In the genomic region with DNA sequence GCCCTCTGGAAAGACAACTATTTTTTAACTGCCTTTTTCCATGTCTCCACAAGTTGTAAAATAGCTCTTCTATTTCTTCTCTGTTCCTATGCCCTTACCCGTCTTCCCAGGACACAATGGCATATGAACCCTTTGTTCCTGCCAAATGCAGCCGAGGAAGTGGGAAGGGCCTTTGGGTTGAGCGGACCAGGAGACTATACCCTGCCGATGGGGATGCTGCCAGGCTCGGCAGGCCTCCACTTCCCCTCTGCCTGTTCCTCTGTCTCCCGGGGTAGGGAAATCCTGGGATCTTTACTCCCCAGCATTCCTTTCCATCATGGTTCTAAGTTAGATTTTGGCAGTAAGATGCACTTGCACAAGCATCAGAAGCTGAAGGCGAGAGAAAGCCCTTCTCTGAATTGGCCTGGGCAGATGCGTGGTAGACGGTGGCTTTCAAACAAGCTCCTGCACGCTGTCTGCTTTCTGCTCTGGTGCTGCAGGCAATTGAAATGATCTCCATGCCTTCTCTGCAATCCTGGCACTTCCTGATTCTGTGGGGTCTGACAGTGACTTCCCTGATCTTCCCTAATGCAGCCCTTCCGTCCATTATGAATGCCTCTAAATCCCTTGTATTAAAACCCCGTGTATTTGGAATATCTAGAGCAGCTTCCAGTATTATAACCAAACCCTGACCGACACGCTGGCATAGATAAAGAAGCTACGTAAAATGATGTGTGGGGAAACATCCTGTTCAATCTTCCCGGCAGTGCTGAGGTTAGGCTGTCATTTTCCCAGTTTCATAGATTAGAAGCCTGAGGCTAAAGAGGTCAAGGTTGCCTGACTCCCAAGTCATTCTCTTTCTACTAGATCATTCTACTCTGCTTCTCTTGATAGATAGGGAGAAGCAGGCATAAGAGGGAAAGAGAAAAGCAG, we compare ENCODE assay signal across 15 cellular contexts.
A peak's percentile ranks its signal among the peaks of the same experiment; 100 is the strongest.
DNase-seq lines count a peak whose midpoint lies in the region; ATAC-seq, FAIRE-seq and TF ChIP-seq lines count a peak whose summit lies in the region.
"Had no signal": no experiment of that assay in that cellular context is flagged by ENCODE, and none has a peak within 500 bp of the region (broad histone marks: within the 10 kb centered on the region; RNA-seq: fewer than 3 reads in every experiment).

No MANE protein-coding gene starts in this region.

- no peaks in the 10 kb centered on the region; a peak in 1 of 5 replicates for H3K27me3 ChIP-seq in K562 (ENCODE audit: control insufficient read depth in 2 of 2, insufficient read depth in 2 of 2, low read length in 2 of 2)
- no peaks in the 10 kb centered on the region for H3K27me3 ChIP-seq in gastrocnemius medialis
- H3K27me3 ChIP-seq: BLaER1 treated with 17β-estradiol and CSF1 and Interleukin-3, amounts not matched to agents 10 nM and 100 nM had no signal

- DNase-seq in CD1c-positive myeloid dendritic cell (ENCODE audit: extremely low spot score), result peak; percentile 4
- no peak for DNase-seq in K562 (ENCODE audit: extremely low read depth in 1 of 4, low spot score in 3 of 4)
- DNase-seq in iris pigment epithelial cell (ENCODE audit: low read depth), result peak; percentile 40
- DNase-seq in gastrocnemius medialis, result no peak
- DNase-seq in NCI-H2107 treated with DMSO at 0.1 percent for 48 hours (lab: John Stamatoyannopoulos, UW; ENCODE audit: unreplicated experiment), result no peak
- DNase-seq: activated CD4-positive, alpha-beta T cell treated with anti-CD3 and anti-CD28 coated beads, Interleukin-2, amount 50 U/mL, for 48 hours; glutamatergic neuron; OCI-M1; T-helper 2 cell had no signal

- peak overlapping the region; percentile 48 for H2AFZ ChIP-seq in K562 (ENCODE audit: low read depth, low read length)

- H3K4me3 ChIP-seq in K562 (no peak overlapping the region), gastrocnemius medialis (no peak overlapping the region)
- H3K4me3 ChIP-seq: BLaER1 treated with 17β-estradiol and CSF1 and Interleukin-3, amounts not matched to agents 10 nM and 100 nM had no signal

- H4K20me1 ChIP-seq in K562 (replicated peaks; ENCODE audit: control insufficient read depth, insufficient read depth, low read length), result no peaks in the 10 kb centered on the region
- H4K20me1 ChIP-seq: BLaER1 treated with 17β-estradiol and CSF1 and Interleukin-3, amounts not matched to agents 10 nM and 100 nM had no signal

- H3K9ac ChIP-seq in K562 (ENCODE audit: insufficient read depth in 1 of 2, low read depth in 2 of 2, low read length in 2 of 2), result no peak overlapping the region
- H3K9ac ChIP-seq: BLaER1 treated with 17β-estradiol and CSF1 and Interleukin-3, amounts not matched to agents 10 nM and 100 nM had no signal

- no TSS peak for BruUV-seq in K562 (replicated peaks; lab: Mats Ljungman, UMichigan)

- TF ChIP-seq CTCF in K562 (IDR thresholded peaks at IDR 0.05 in 2 of 3, conservative IDR thresholded peaks at IDR 0.05 in 1 of 3; ENCODE audit: insufficient read depth in 2 of 3, low read depth in 1 of 3, low read length in 3 of 3), result no peak
- TF ChIP-seq CTCF in gastrocnemius medialis (IDR thresholded peaks at IDR 0.05 in 4 of 5, conservative IDR thresholded peaks at IDR 0.05 in 1 of 5), result no peak

- TF ChIP-seq EP300 in K562 (IDR thresholded peaks at IDR 0.05; ENCODE audit: low read length), result no peak

- H3K4me1 ChIP-seq in K562 (replicated peaks in 1 of 2; ENCODE audit: control insufficient read depth in 2 of 2, insufficient read depth in 2 of 2, low read length in 2 of 2) (peaks cover 31 to 32% of the 10 kb centered on the region in 2 experiments), gastrocnemius medialis (peaks cover 54 to 60% of the 10 kb centered on the region in 2 donors)

- WGBS in K562 (ENCODE audit: insufficient coverage, low coverage, missing lambda C conversion rate), result 38% methylated on average over 16 of the region's 16 CpGs

- H3K79me2 ChIP-seq in K562 (ENCODE audit: control insufficient read depth, insufficient read depth, low read length), result no peaks in the 10 kb centered on the region

- in situ Hi-C loops in K562 (cut with MboI), result no loop called here
- in situ Hi-C loops in gastrocnemius medialis (cut with MboI; ENCODE audit: low sequenced_read_pairs in 4 of 4), result no loop called here

- intact Hi-C loops in K562 (cut with micrococcal nuclease) (no loop called here), gastrocnemius medialis (cut with DNase I; ENCODE audit: low total_unique reads) (no loop called here)

- H3K4me2 ChIP-seq in K562 (ENCODE audit: insufficient read depth, low read length), result no peak overlapping the region

- H3K9me1 ChIP-seq in K562 (ENCODE audit: control insufficient read depth, insufficient read depth, low read length), result no peaks in the 10 kb centered on the region

- no peak overlapping the region for H3K27ac ChIP-seq in K562 (ENCODE audit: extremely low read depth, low read depth, low read length)
- H3K27ac ChIP-seq in gastrocnemius medialis, result peak overlapping the region; percentile 30 to 80 (median 66)
- H3K27ac ChIP-seq: BLaER1 treated with 17β-estradiol and CSF1 and Interleukin-3, amounts not matched to agents 10 nM and 100 nM had no signal

- CTCF ChIA-PET in K562 (lab: Yijun Ruan, JAX; ENCODE audit: low intra/inter-chr PET ratio), result no interaction called here

- H3K36me3 ChIP-seq in K562 (ENCODE audit: control insufficient read depth, insufficient read depth, low read length) (no peaks in the 10 kb centered on the region), gastrocnemius medialis (no peaks in the 10 kb centered on the region)
- H3K36me3 ChIP-seq: BLaER1 treated with 17β-estradiol and CSF1 and Interleukin-3, amounts not matched to agents 10 nM and 100 nM had no signal

- TF ChIP-seq POLR2A in K562 (conservative IDR thresholded peaks at IDR 0.05) (no peak), gastrocnemius medialis (IDR thresholded peaks at IDR 0.05) (no peak)

- no peaks in the 10 kb centered on the region for H3K9me3 ChIP-seq in K562 (replicated peaks; ENCODE audit: control insufficient read depth, insufficient read depth, low read depth, low read length)
- H3K9me3 ChIP-seq in gastrocnemius medialis, result no peaks in the 10 kb centered on the region
- H3K9me3 ChIP-seq: BLaER1 treated with 17β-estradiol and CSF1 and Interleukin-3, amounts not matched to agents 10 nM and 100 nM had no signal

- no peak for FAIRE-seq in K562 (lab: Jason Lieb, UNC)
- FAIRE-seq: colon, GM18507 had no signal

- ATAC-seq in K562, result no peak
- ATAC-seq in gastrocnemius medialis, result no peak
- no peak for ATAC-seq in GM19397 (IDR thresholded peaks at IDR 0.05; ENCODE audit: unreplicated experiment)
- no peak for ATAC-seq in GM18867 (IDR thresholded peaks at IDR 0.05; ENCODE audit: unreplicated experiment)
- ATAC-seq in HG02571 (IDR thresholded peaks at IDR 0.05; ENCODE audit: unreplicated experiment), result no peak

- no peak for TF ChIP-seq RAD21 in K562 (CRISPR knock-in tag; conservative IDR thresholded peaks at IDR 0.05 in 1 of 2, IDR thresholded peaks at IDR 0.05 in 1 of 2)

- POLR2A ChIA-PET in K562 (lab: Yijun Ruan, JAX), result interaction anchor here (0.6 kb wide), 3 partner anchors 9 to 154 kb away, joined by 3 to 4 read pairs (median 3); no protein-coding TSS in a partner anchor

TF ChIP-seq in K562, 482 proteins besides CTCF, POLR2A, EP300 and RAD21:
- no peak for TF ChIP-seq FOXJ3 (CRISPR knock-in tag; IDR thresholded peaks at IDR 0.05)
- TF ChIP-seq NUFIP1 (IDR thresholded peaks at IDR 0.05; ENCODE audit: partially characterized antibody), result no peak
- TF ChIP-seq SPI1 (IDR thresholded peaks at IDR 0.05; ENCODE audit: borderline replicate concordance, low read depth, low read length), result peak; percentile 80; the same call in 1 of the 2 replicates
- TF ChIP-seq EWSR1 (IDR thresholded peaks at IDR 0.05; ENCODE audit: borderline replicate concordance, low read depth, partially characterized antibody), result no peak
- TF ChIP-seq, protein P1, sequence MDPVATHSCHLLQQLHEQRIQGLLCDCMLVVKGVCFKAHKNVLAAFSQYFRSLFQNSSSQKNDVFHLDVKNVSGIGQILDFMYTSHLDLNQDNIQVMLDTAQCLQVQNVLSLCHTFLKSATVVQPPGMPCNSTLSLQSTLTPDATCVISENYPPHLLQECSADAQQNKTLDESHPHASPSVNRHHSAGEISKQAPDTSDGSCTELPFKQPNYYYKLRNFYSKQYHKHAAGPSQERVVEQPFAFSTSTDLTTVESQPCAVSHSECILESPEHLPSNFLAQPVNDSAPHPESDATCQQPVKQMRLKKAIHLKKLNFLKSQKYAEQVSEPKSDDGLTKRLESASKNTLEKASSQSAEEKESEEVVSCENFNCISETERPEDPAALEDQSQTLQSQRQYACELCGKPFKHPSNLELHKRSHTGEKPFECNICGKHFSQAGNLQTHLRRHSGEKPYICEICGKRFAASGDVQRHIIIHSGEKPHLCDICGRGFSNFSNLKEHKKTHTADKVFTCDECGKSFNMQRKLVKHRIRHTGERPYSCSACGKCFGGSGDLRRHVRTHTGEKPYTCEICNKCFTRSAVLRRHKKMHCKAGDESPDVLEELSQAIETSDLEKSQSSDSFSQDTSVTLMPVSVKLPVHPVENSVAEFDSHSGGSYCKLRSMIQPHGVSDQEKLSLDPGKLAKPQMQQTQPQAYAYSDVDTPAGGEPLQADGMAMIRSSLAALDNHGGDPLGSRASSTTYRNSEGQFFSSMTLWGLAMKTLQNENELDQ (CRISPR knock-in tag; IDR thresholded peaks at IDR 0.05; ENCODE audit: borderline replicate concordance), result no peak
- TF ChIP-seq MCM3 (IDR thresholded peaks at IDR 0.05), result no peak
- TF ChIP-seq, protein P2, sequence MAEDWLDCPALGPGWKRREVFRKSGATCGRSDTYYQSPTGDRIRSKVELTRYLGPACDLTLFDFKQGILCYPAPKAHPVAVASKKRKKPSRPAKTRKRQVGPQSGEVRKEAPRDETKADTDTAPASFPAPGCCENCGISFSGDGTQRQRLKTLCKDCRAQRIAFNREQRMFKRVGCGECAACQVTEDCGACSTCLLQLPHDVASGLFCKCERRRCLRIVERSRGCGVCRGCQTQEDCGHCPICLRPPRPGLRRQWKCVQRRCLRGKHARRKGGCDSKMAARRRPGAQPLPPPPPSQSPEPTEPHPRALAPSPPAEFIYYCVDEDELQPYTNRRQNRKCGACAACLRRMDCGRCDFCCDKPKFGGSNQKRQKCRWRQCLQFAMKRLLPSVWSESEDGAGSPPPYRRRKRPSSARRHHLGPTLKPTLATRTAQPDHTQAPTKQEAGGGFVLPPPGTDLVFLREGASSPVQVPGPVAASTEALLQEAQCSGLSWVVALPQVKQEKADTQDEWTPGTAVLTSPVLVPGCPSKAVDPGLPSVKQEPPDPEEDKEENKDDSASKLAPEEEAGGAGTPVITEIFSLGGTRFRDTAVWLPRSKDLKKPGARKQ (CRISPR knock-in tag; IDR thresholded peaks at IDR 0.05), result no peak
- 0 out of 2 replicates have a peak, but pooled peaks have one; percentile 29 for TF ChIP-seq ELF1 (tag; IDR thresholded peaks at IDR 0.05)
- no peak for TF ChIP-seq DPF2 (IDR thresholded peaks at IDR 0.05)
- TF ChIP-seq FIP1L1 (IDR thresholded peaks at IDR 0.05; ENCODE audit: low read depth, low read length, poor library complexity, severe bottlenecking), result no peak

Comparison
In these comparisons a context has a peak if more than half of its experiments do, and no peak if none do; other contexts are left out.
1. DNase-seq: peak in CD1c-positive myeloid dendritic cell (single experiment) and iris pigment epithelial cell (single experiment); none in K562 (0 of 4), gastrocnemius medialis (0 of 2) and NCI-H2107 treated with DMSO at 0.1 percent for 48 hours (single experiment).